11 cellular contexts compared by ENCODE assay signal in the genomic region with DNA sequence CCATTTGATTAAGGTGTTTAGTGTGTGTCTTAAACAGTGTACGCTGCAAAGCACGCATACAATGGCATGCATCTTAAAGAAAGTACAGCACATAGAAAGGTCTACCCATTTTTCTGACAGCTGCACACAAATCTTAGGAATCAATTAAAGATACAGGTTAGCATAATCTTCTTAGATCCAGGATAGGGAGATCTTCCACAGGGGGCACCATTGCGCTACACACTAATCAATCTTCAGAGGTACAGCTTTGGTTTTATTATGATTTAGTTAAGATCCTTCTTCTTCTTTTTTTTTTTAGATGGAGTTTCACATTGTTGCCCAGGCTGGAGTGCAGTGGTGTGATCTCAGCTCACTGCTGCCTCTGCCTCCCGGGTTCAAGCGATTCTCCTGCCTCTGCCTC.
A peak's percentile ranks its signal among the peaks of the same experiment; 100 is the strongest.
DNase-seq lines count a peak whose midpoint lies in the region; TF ChIP-seq lines count a peak whose summit lies in the region.
"Had no signal": no experiment of that assay in that cellular context is flagged by ENCODE, and none has a peak within 500 bp of the region (broad histone marks: within the 10 kb centered on the region; RNA-seq: fewer than 3 reads in every experiment).

No MANE protein-coding gene starts in this region.

- no peak overlapping the region for H3K4me3 ChIP-seq in mammary epithelial cell (replicated peaks in 1 of 3; ENCODE audit: insufficient read depth in 1 of 3, low read depth in 2 of 3, low read length in 3 of 3)
- H3K4me3 ChIP-seq in neuronal stem cell (ENCODE audit: low read length in 2 of 2) = no peak overlapping the region
- no peak overlapping the region for H3K4me3 ChIP-seq in mesendoderm (ENCODE audit: low read length)
- H3K4me3 ChIP-seq: vagina had no signal

- H3K79me1 ChIP-seq in neuronal stem cell (ENCODE audit: low read depth, low read length) (no peaks in the 10 kb centered on the region), mesendoderm (ENCODE audit: low read length) (no peaks in the 10 kb centered on the region)

- no peaks in the 10 kb centered on the region for H4K20me1 ChIP-seq in mammary epithelial cell (ENCODE audit: insufficient read depth, low read length)

- H3K9me3 Mint-ChIP-seq in activated naive CD4-positive, alpha-beta T cell treated with anti-CD3 and anti-CD28 coated beads for 36 hours = no peaks in the 10 kb centered on the region
- H3K9me3 Mint-ChIP-seq: T-helper 2 cell treated with Interferon-gamma antibody and Interleukin-4, amounts not matched to agents 5 μg/mL and 100 μg/mL, for 36 hours had no signal

- H2BK120ac ChIP-seq in neuronal stem cell (ENCODE audit: low read depth, low read length) = no peak overlapping the region
- no peak overlapping the region for H2BK120ac ChIP-seq in mesendoderm (ENCODE audit: low read depth, low read length)

- no peaks in the 10 kb centered on the region for H3K9me3 ChIP-seq in mammary epithelial cell (replicated peaks; ENCODE audit: insufficient read depth, low read length)
- no peaks in the 10 kb centered on the region for H3K9me3 ChIP-seq in neuronal stem cell (replicated peaks in 1 of 2; ENCODE audit: control insufficient read depth in 2 of 2, insufficient read depth in 1 of 2, low read depth in 1 of 2, low read length in 2 of 2)
- H3K9me3 ChIP-seq: vagina had no signal

- no peaks in the 10 kb centered on the region for H3K79me2 ChIP-seq in mammary epithelial cell (ENCODE audit: insufficient read depth, low read length)
- H3K79me2 ChIP-seq in mesendoderm (ENCODE audit: control insufficient read depth, insufficient read depth, low read length) = no peaks in the 10 kb centered on the region

- H3K14ac ChIP-seq in neuronal stem cell (ENCODE audit: low read length) = no peak overlapping the region

- H3K18ac ChIP-seq in neuronal stem cell (ENCODE audit: low read length) = no peak overlapping the region
- no peak overlapping the region for H3K18ac ChIP-seq in mesendoderm (ENCODE audit: low read length)

- H2BK15ac ChIP-seq in neuronal stem cell (ENCODE audit: low read length) (no peak overlapping the region), mesendoderm (replicated peaks; ENCODE audit: low read depth) (no peak overlapping the region)

- dilution Hi-C loops in mammary epithelial cell (cut with HindIII; ENCODE audit: low sequenced_read_pairs) = no loop called here

- CTCF ChIA-PET in activated naive CD4-positive, alpha-beta T cell treated with anti-CD3 and anti-CD28 coated beads for 36 hours (lab: Charles Lee) = interaction anchor here (0.7 to 0.9 kb wide), 3 partner anchors 318 to 687 kb away, joined by 3 to 5 read pairs (median 3); no protein-coding TSS in a partner anchor
- CTCF ChIA-PET in mammary epithelial cell (lab: Charles Lee; ENCODE audit: low non-redundant PET) = interaction anchor here (0.6 kb wide), 1 partner anchor 65 kb away, joined by 4 read pairs; no protein-coding TSS in a partner anchor

- H3K4me2 ChIP-seq in mammary epithelial cell (ENCODE audit: insufficient read depth, low read depth, low read length) = no peak overlapping the region
- H3K4me2 ChIP-seq in neuronal stem cell (ENCODE audit: insufficient read depth, low read length, poor library complexity, severe bottlenecking) = no peak overlapping the region
- no peak overlapping the region for H3K4me2 ChIP-seq in mesendoderm (ENCODE audit: low read length)

- peak; percentile 39 for DNase-seq in activated naive CD4-positive, alpha-beta T cell treated with anti-CD3 and anti-CD28 coated beads for 36 hours
- no peak for DNase-seq in activated naive CD4-positive, alpha-beta T cell (lab: John Stamatoyannopoulos, UW)
- DNase-seq in NAMALWA (ENCODE audit: low spot score) (peak; percentile 47), mammary epithelial cell (no peak), renal cortical epithelial cell (ENCODE audit: low read depth) (peak; percentile 9), DMS79 treated with DMSO at 0.1 percent for 48 hours (lab: John Stamatoyannopoulos, UW) (no peak), neuronal stem cell (ENCODE audit: low spot score) (no peak), mesendoderm (no peak)

- H4K5ac ChIP-seq in mesendoderm (ENCODE audit: low read length) = no peak overlapping the region

- TF ChIP-seq CTCF in mammary epithelial cell (conservative IDR thresholded peaks at IDR 0.05 in 1 of 2, IDR thresholded peaks at IDR 0.05 in 1 of 2; ENCODE audit: extremely low read depth in 1 of 2, insufficient read depth in 1 of 2, low read depth in 1 of 2, low read length in 2 of 2) = peak; percentile 38 to 45

- H3K27ac ChIP-seq in mammary epithelial cell (ENCODE audit: insufficient read depth, low read depth, low read length) (no peak overlapping the region), neuronal stem cell (replicated peaks; ENCODE audit: low read length) (no peak overlapping the region), mesendoderm (ENCODE audit: low read depth, low read length) (no peak overlapping the region)
- H3K27ac ChIP-seq: HL-60, vagina had no signal

- H4K8ac ChIP-seq in neuronal stem cell (ENCODE audit: low read depth, low read length) (no peak overlapping the region), mesendoderm (ENCODE audit: low read depth, low read length) (no peak overlapping the region)

- no peak overlapping the region for H3K56ac ChIP-seq in mesendoderm (ENCODE audit: low read length)

- peaks cover 2% of the 10 kb centered on the region for H3K36me3 Mint-ChIP-seq in activated naive CD4-positive, alpha-beta T cell treated with anti-CD3 and anti-CD28 coated beads for 36 hours (ENCODE audit: low read depth)

- H3K4me1 Mint-ChIP-seq in activated naive CD4-positive, alpha-beta T cell treated with anti-CD3 and anti-CD28 coated beads for 36 hours (ENCODE audit: low read depth) = no peaks in the 10 kb centered on the region

- no peak overlapping the region for H2BK5ac ChIP-seq in neuronal stem cell (ENCODE audit: low read length)
- H2BK5ac ChIP-seq in mesendoderm (ENCODE audit: low read length) = no peak overlapping the region

- no peak overlapping the region for H3K4me3 Mint-ChIP-seq in activated naive CD4-positive, alpha-beta T cell treated with anti-CD3 and anti-CD28 coated beads for 36 hours
- H3K4me3 Mint-ChIP-seq: T-helper 2 cell treated with Interferon-gamma antibody and Interleukin-4, amounts not matched to agents 5 μg/mL and 100 μg/mL, for 36 hours had no signal

- no peak overlapping the region for H3K9ac ChIP-seq in mammary epithelial cell (ENCODE audit: insufficient read depth, low read length)
- H3K9ac ChIP-seq in neuronal stem cell (ENCODE audit: low read depth, low read length, poor library complexity) = no peak overlapping the region
- no peak overlapping the region for H3K9ac ChIP-seq in mesendoderm (ENCODE audit: low read length)

- H2AFZ ChIP-seq in mammary epithelial cell (ENCODE audit: low read depth, low read length) (no peak overlapping the region), neuronal stem cell (ENCODE audit: low read length) (no peak overlapping the region)

- H3K4me1 ChIP-seq in mammary epithelial cell (ENCODE audit: insufficient read depth, low read length) = no peaks in the 10 kb centered on the region
- no peaks in the 10 kb centered on the region for H3K4me1 ChIP-seq in neuronal stem cell (ENCODE audit: control insufficient read depth in 2 of 2, insufficient read depth in 1 of 2, low read depth in 1 of 2, low read length in 2 of 2)
- H3K4me1 ChIP-seq in mesendoderm (ENCODE audit: control insufficient read depth, low read depth, low read length) = no peaks in the 10 kb centered on the region
- H3K4me1 ChIP-seq: vagina had no signal

- in situ Hi-C loops in mammary epithelial cell (cut with MboI; ENCODE audit: low sequenced_read_pairs in 2 of 2) = no loop called here

- H3K36me3 ChIP-seq in mammary epithelial cell (ENCODE audit: insufficient read depth, low read length) (no peaks in the 10 kb centered on the region), neuronal stem cell (replicated peaks in 1 of 2; ENCODE audit: control insufficient read depth in 2 of 2, insufficient read depth in 2 of 2, low read length in 2 of 2) (no peaks in the 10 kb centered on the region), mesendoderm (ENCODE audit: control insufficient read depth, insufficient read depth, low read length) (no peaks in the 10 kb centered on the region)
- H3K36me3 ChIP-seq: vagina had no signal

- intact Hi-C loops in activated naive CD4-positive, alpha-beta T cell treated with anti-CD3 and anti-CD28 coated beads for 36 hours (cut with micrococcal nuclease) = loop anchor here (2.0 kb wide), 1 partner anchor 496 kb away; no protein-coding TSS in a partner anchor
- intact Hi-C loops in mammary epithelial cell (cut with micrococcal nuclease) = no loop called here

- H4K91ac ChIP-seq in neuronal stem cell (ENCODE audit: low read depth, low read length, poor library complexity) = no peak overlapping the region

- WGBS in mammary epithelial cell (ENCODE audit: low coverage, missing lambda C conversion rate) = 94% methylated on average over 4 of the region's 5 CpGs
- WGBS in neuronal stem cell (ENCODE audit: extremely low coverage in 2 of 2, insufficient read length in 2 of 2, insufficient replicate concordance in 1 of 2), 2 donors = no CpG with 5 or more reads among the region's 5 CpGs
- WGBS in mesendoderm (ENCODE audit: extremely low coverage, insufficient coverage, low lambda C conversion rate) = no CpG with 5 or more reads among the region's 5 CpGs

- H2BK12ac ChIP-seq in neuronal stem cell (ENCODE audit: low read length) = no peak overlapping the region

- H3K27me3 Mint-ChIP-seq in activated naive CD4-positive, alpha-beta T cell treated with anti-CD3 and anti-CD28 coated beads for 36 hours (ENCODE audit: low read depth) = no peaks in the 10 kb centered on the region

- no peaks in the 10 kb centered on the region for H3K27me3 ChIP-seq in mammary epithelial cell (ENCODE audit: insufficient read depth, low read length)
- no peaks in the 10 kb centered on the region for H3K27me3 ChIP-seq in neuronal stem cell (ENCODE audit: control insufficient read depth in 3 of 3, insufficient read depth in 3 of 3, low read depth in 1 of 3, low read length in 3 of 3)
- no peaks in the 10 kb centered on the region for H3K27me3 ChIP-seq in mesendoderm (ENCODE audit: insufficient read depth, low read length, poor library complexity)
- H3K27me3 ChIP-seq: vagina had no signal

- BruUV-seq in mammary epithelial cell (replicated peaks; lab: Mats Ljungman, UMichigan) = no TSS peak

- no peak overlapping the region for H3K27ac Mint-ChIP-seq in activated naive CD4-positive, alpha-beta T cell treated with anti-CD3 and anti-CD28 coated beads for 36 hours
- H3K27ac Mint-ChIP-seq: T-helper 2 cell treated with Interferon-gamma antibody and Interleukin-4, amounts not matched to agents 5 μg/mL and 100 μg/mL, for 36 hours had no signal

- H3K4ac ChIP-seq in neuronal stem cell (ENCODE audit: low read length) (no peak overlapping the region), mesendoderm (ENCODE audit: low read depth, low read length) (no peak overlapping the region)

- no peak overlapping the region for H2AK5ac ChIP-seq in neuronal stem cell (ENCODE audit: low read depth, low read length)
- no peak overlapping the region for H2AK5ac ChIP-seq in mesendoderm (ENCODE audit: low read length)

- no peak overlapping the region for H3K23ac ChIP-seq in neuronal stem cell (ENCODE audit: low read depth, low read length, poor library complexity)
- no peak overlapping the region for H3K23ac ChIP-seq in mesendoderm (ENCODE audit: low read length)

Comparison
In these comparisons a context has a peak if more than half of its experiments do, and no peak if none do; other contexts are left out.
1. DNase-seq: peak in activated naive CD4-positive, alpha-beta T cell treated with anti-CD3 and anti-CD28 coated beads for 36 hours (single experiment), NAMALWA (single experiment) and renal cortical epithelial cell (single experiment); none in activated naive CD4-positive, alpha-beta T cell (0 of 4), mammary epithelial cell (single experiment), DMS79 treated with DMSO at 0.1 percent for 48 hours (single experiment), neuronal stem cell (single experiment) and mesendoderm (single experiment).